In the genomic region with DNA sequence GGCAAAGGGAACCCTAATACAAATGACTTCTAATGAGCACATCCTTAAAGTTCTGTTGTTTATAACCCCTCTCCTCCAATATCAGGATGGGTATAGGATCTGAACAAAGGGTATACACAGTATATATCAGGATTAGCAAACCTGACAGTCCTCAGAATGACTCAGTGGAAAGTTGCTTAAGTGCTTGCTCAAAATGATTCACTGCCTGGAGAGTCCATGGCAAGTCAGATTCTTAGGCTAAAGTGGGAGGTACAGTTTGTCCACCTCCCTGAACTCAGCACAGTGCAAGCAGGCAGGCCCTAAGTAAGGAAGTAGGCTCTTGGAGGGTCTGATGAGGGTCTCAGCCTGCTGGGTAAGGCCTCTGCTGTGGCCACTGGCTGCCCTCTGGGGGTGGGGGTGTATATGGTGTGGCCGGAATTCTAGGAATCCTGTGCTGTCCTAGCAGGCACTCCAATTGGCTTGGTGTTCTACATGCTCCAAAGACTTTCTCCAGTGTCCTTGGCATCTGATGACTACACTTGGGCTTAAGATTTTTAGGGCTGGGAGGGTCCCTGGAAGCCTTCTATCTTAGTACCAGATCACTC, we compare ENCODE assay signal across 16 cellular contexts. TPM values are rescaled to one million over a fixed set of nuclear protein-coding genes. Genes with fewer than 3 reads are reported as not detected.
DNase-seq lines count a peak whose midpoint lies in the region; ATAC-seq and TF ChIP-seq lines count a peak whose summit lies in the region.
"Had no signal": no experiment of that assay in that cellular context is flagged by ENCODE, and none has a peak within 500 bp of the region (broad histone marks: within the 10 kb centered on the region; RNA-seq: fewer than 3 reads in every experiment).

No MANE protein-coding gene starts in this region.

- no peak overlapping the region for H3K4me3 ChIP-seq in epithelial cell of proximal tubule (ENCODE audit: low read depth, low read length)
- H3K4me3 ChIP-seq in mesendoderm (ENCODE audit: low read length), result no peak overlapping the region
- no peak overlapping the region for H3K4me3 ChIP-seq in gastrocnemius medialis

- H3K27me3 Mint-ChIP-seq in type B pancreatic cell, result no peaks in the 10 kb centered on the region
- H3K27me3 Mint-ChIP-seq: activated B cell treated with CpG ODN at 0.5 μM for 24 hours had no signal

- H2BK5ac ChIP-seq in mesendoderm (ENCODE audit: low read length), result no peak overlapping the region

- in situ Hi-C loops in gastrocnemius medialis (cut with MboI; ENCODE audit: low sequenced_read_pairs in 4 of 4), result no loop called here

- TF ChIP-seq POLR2A in gastrocnemius medialis (IDR thresholded peaks at IDR 0.05), result no peak

- H3K79me1 ChIP-seq in mesendoderm (ENCODE audit: low read length), result no peaks in the 10 kb centered on the region

- no peaks in the 10 kb centered on the region for H3K36me3 Mint-ChIP-seq in type B pancreatic cell

- H3K27me3 ChIP-seq in mesendoderm (ENCODE audit: insufficient read depth, low read length, poor library complexity), result no peaks in the 10 kb centered on the region
- H3K27me3 ChIP-seq in gastrocnemius medialis, result no peaks in the 10 kb centered on the region

- H3K23ac ChIP-seq in mesendoderm (ENCODE audit: low read length), result no peak overlapping the region

- no peak overlapping the region for H3K27ac ChIP-seq in mesendoderm (ENCODE audit: low read depth, low read length)
- no peak overlapping the region for H3K27ac ChIP-seq in gastrocnemius medialis

- ATAC-seq in gastrocnemius medialis, result no peak
- no peak for ATAC-seq in GM18502 (IDR thresholded peaks at IDR 0.05; ENCODE audit: poor library complexity, unreplicated experiment)

- DNase-seq in DMS53 (lab: John Stamatoyannopoulos, UW) (peak; percentile 49), MV-4-11 (lab: John Stamatoyannopoulos, UW) (peak; percentile 66), epithelial cell of proximal tubule (ENCODE audit: low read depth) (peak; percentile 67), mesendoderm (peak; percentile 49), gastrocnemius medialis (no peak), type B pancreatic cell (ENCODE audit: extremely low spot score, unreplicated experiment) (no peak), midbrain (lab: John Stamatoyannopoulos, UW) (no peak)
- DNase-seq: activated B cell treated with CpG ODN at 0.5 μM for 24 hours; kidney; NCI-H1417 treated with DMSO at 0.1 percent for 48 hours; NCI-H774; nephron progenitor cell; SK-N-SH; stimulated activated CD4-positive, alpha-beta T cell treated with anti-CD3 and anti-CD28 coated beads, Interleukin-12 subunit alpha, Interleukin-12 subunit beta, amount 100 ng/mL, for 4 hours had no signal

- H3K79me2 ChIP-seq in mesendoderm (ENCODE audit: control insufficient read depth, insufficient read depth, low read length), result no peaks in the 10 kb centered on the region

- no peak overlapping the region for H2BK15ac ChIP-seq in mesendoderm (replicated peaks; ENCODE audit: low read depth)

- H3K56ac ChIP-seq in mesendoderm (ENCODE audit: low read length), result no peak overlapping the region

- H3K9me3 Mint-ChIP-seq in type B pancreatic cell, result no peaks in the 10 kb centered on the region
- H3K9me3 Mint-ChIP-seq: activated B cell treated with CpG ODN at 0.5 μM for 24 hours, nephron progenitor cell had no signal

- H4K5ac ChIP-seq in mesendoderm (ENCODE audit: low read length), result no peak overlapping the region

- WGBS in mesendoderm (ENCODE audit: extremely low coverage, insufficient coverage, low lambda C conversion rate), result no CpG with 5 or more reads among the region's 1 CpG

- H2AK5ac ChIP-seq in mesendoderm (ENCODE audit: low read length), result no peak overlapping the region

- H3K9me3 ChIP-seq in gastrocnemius medialis, result no peaks in the 10 kb centered on the region
- H3K9me3 ChIP-seq: SK-N-SH had no signal

- H3K18ac ChIP-seq in mesendoderm (ENCODE audit: low read length), result no peak overlapping the region

- intact Hi-C loops in gastrocnemius medialis (cut with DNase I; ENCODE audit: low total_unique reads), result no loop called here

- H3K4me1 Mint-ChIP-seq in type B pancreatic cell (ENCODE audit: unreplicated experiment), result peaks cover 13% of the 10 kb centered on the region
- H3K4me1 Mint-ChIP-seq: activated B cell treated with CpG ODN at 0.5 μM for 24 hours had no signal

- no peak overlapping the region for H2BK120ac ChIP-seq in mesendoderm (ENCODE audit: low read depth, low read length)

- no peak overlapping the region for H3K4me3 Mint-ChIP-seq in type B pancreatic cell
- H3K4me3 Mint-ChIP-seq: activated B cell treated with CpG ODN at 0.5 μM for 24 hours, brain, nephron progenitor cell had no signal

- H3K9ac ChIP-seq in mesendoderm (ENCODE audit: low read length), result no peak overlapping the region
- H3K9ac ChIP-seq: SK-N-SH had no signal

- H3K4me1 ChIP-seq in mesendoderm (ENCODE audit: control insufficient read depth, low read depth, low read length), result no peaks in the 10 kb centered on the region
- no peaks in the 10 kb centered on the region for H3K4me1 ChIP-seq in gastrocnemius medialis

- no peak overlapping the region for H4K8ac ChIP-seq in mesendoderm (ENCODE audit: low read depth, low read length)

- TF ChIP-seq CTCF in epithelial cell of proximal tubule (conservative IDR thresholded peaks at IDR 0.05; ENCODE audit: low read depth, low read length) (no peak), gastrocnemius medialis (IDR thresholded peaks at IDR 0.05 in 4 of 5, conservative IDR thresholded peaks at IDR 0.05 in 1 of 5) (no peak), type B pancreatic cell (conservative IDR thresholded peaks at IDR 0.05) (no peak)

- H3K36me3 ChIP-seq in mesendoderm (ENCODE audit: control insufficient read depth, insufficient read depth, low read length) (no peaks in the 10 kb centered on the region), gastrocnemius medialis (no peaks in the 10 kb centered on the region)

- H3K4ac ChIP-seq in mesendoderm (ENCODE audit: low read depth, low read length), result no peak overlapping the region

- H3K27ac Mint-ChIP-seq in type B pancreatic cell, result no peak overlapping the region
- H3K27ac Mint-ChIP-seq: activated B cell treated with CpG ODN at 0.5 μM for 24 hours, brain, nephron progenitor cell had no signal

- H3K4me2 ChIP-seq in mesendoderm (ENCODE audit: low read length), result no peak overlapping the region
- H3K4me2 ChIP-seq: SK-N-SH had no signal

RNA-seq across cellular contexts. Expression of gene CHRDL1, which starts 54.3 kb away (rescaled TPM):
- total RNA-seq in epithelial cell of proximal tubule, result 22.1 and 56.2 TPM in 2 replicates
- polyA plus RNA-seq in mesendoderm (2013, experiment 1 of 2), result 4.6 TPM
- polyA plus RNA-seq in mesendoderm (2013, experiment 2 of 2), result 4.6 TPM
- total RNA-seq in gastrocnemius medialis, result 1 to 10 TPM; 2.7 to 5.5 (median 3.0) TPM
- total RNA-seq in type B pancreatic cell (ENCODE audit: low replicate concordance), result 0.79 and 4.3 TPM in 2 replicates
- total RNA-seq: activated B cell treated with CpG ODN at 0.5 μM for 24 hours had no signal

Comparison
In these comparisons a context has a peak if more than half of its experiments do, and no peak if none do; other contexts are left out.
1. DNase-seq: peak in DMS53 (single experiment), MV-4-11 (single experiment), epithelial cell of proximal tubule (single experiment) and mesendoderm (single experiment); none in gastrocnemius medialis (0 of 2), type B pancreatic cell (single experiment) and midbrain (single experiment).